Comparison of ENCODE assay signal across 32 cellular contexts in genomic region chr17:47272491-47272890, GRCh38. TPM values are rescaled to one million over a fixed set of nuclear protein-coding genes. Genes with fewer than 3 reads are reported as not detected.
"Had no signal": no experiment of that assay in that cellular context is flagged by ENCODE, and none has a peak within 500 bp of the region (broad histone marks: within the 10 kb centered on the region; RNA-seq: fewer than 3 reads in every experiment).

No MANE protein-coding gene starts in this region.

- H3K36me3 Mint-ChIP-seq: activated naive CD8-positive, alpha-beta T cell treated with anti-CD3 and anti-CD28 coated beads for 36 hours had no signal

- H3K36me3 ChIP-seq: breast epithelium, SJCRH30, WERI-Rb-1 had no signal

- H3K4me3 Mint-ChIP-seq: activated CD4-positive, alpha-beta T cell treated with anti-CD3 and anti-CD28 coated beads, Interleukin-2, amount 10 ng/mL, durations not matched to agents 24 days and 14 days; activated CD8-positive, alpha-beta T cell treated with anti-CD3 and anti-CD28 coated beads, Interleukin-2, amount 10 ng/mL, durations not matched to agents 7 days and 5 days; activated naive CD4-positive, alpha-beta T cell treated with anti-CD3 and anti-CD28 coated beads for 36 hours; activated naive CD8-positive, alpha-beta T cell treated with anti-CD3 and anti-CD28 coated beads for 36 hours; activated T-cell treated with anti-CD3 and anti-CD28 coated beads, Interleukin-2, amount 50 U/mL, for 4 hours; activated T-helper 1 cell treated with anti-CD3 and anti-CD28 coated beads, Interleukin-12 subunit alpha, Interleukin-12 subunit beta, Interleukin-2, Interleukin-4 antibody, amounts not matched to agents 30 ng/mL and 10 ng/mL and 1 ng/mL, durations not matched to agents 14 hours and 24 hours and 36 hours had no signal

- H3K27ac Mint-ChIP-seq: activated CD4-positive, alpha-beta T cell treated with anti-CD3 and anti-CD28 coated beads, Interleukin-2, amount 10 ng/mL, durations not matched to agents 24 days and 14 days; activated CD8-positive, alpha-beta T cell treated with anti-CD3 and anti-CD28 coated beads, Interleukin-2, amount 10 ng/mL, durations not matched to agents 7 days and 5 days; activated naive CD4-positive, alpha-beta T cell treated with anti-CD3 and anti-CD28 coated beads for 36 hours; activated naive CD8-positive, alpha-beta T cell treated with anti-CD3 and anti-CD28 coated beads for 36 hours; activated T-helper 1 cell treated with anti-CD3 and anti-CD28 coated beads, Interleukin-12 subunit alpha, Interleukin-12 subunit beta, Interleukin-2, Interleukin-4 antibody, amounts not matched to agents 30 ng/mL and 10 ng/mL and 1 ng/mL, durations not matched to agents 14 hours and 24 hours and 36 hours had no signal

- H3K27ac ChIP-seq: body of pancreas, breast epithelium, SJCRH30, SK-N-MC, WERI-Rb-1 had no signal

- DNase-seq: activated CD4-positive, alpha-beta T cell treated with anti-CD3 and anti-CD28 coated beads, Interleukin-2, amount 10 ng/mL, durations not matched to agents 24 days and 14 days; activated CD4-positive, alpha-beta T cell treated with anti-CD3 and anti-CD28 coated beads, Interleukin-2, amount 50 U/mL, for 48 hours; activated CD4-positive, CD25-positive, alpha-beta regulatory T cell; activated CD8-positive, alpha-beta T cell treated with anti-CD3 and anti-CD28 coated beads, Interleukin-2, amount 10 ng/mL, durations not matched to agents 7 days and 5 days; activated gamma-delta T cell treated with Interleukin-2 at 50 U/mL for 16 hours; activated naive CD4-positive, alpha-beta T cell treated with anti-CD3 and anti-CD28 coated beads for 36 hours; activated naive CD8-positive, alpha-beta T cell treated with anti-CD3 and anti-CD28 coated beads for 36 hours; activated T-cell treated with anti-CD3 and anti-CD28 coated beads for 4 hours; activated T-cell treated with anti-CD3 and anti-CD28 coated beads, Interleukin-2, amount 50 U/mL, for 4 hours; amniotic stem cell; aorta; body of pancreas; Kasumi-1; KG1; MG63; NCI-H1048; NCI-H1105 treated with DMSO at 0.1 percent for 48 hours; NCI-H1436; NCI-H1694; NCI-H1930; NCI-H2081 treated with DMSO at 0.1 percent for 48 hours; NCI-H226; NCI-H524 treated with DMSO at 0.1 percent for 48 hours; SHP77; SJCRH30; T1000; WERI-Rb-1 had no signal

- H3K4me1 Mint-ChIP-seq: activated CD4-positive, alpha-beta T cell treated with anti-CD3 and anti-CD28 coated beads, Interleukin-2, amount 10 ng/mL, durations not matched to agents 24 days and 14 days; activated naive CD8-positive, alpha-beta T cell treated with anti-CD3 and anti-CD28 coated beads for 36 hours had no signal

- H3K4me3 ChIP-seq: body of pancreas, breast epithelium, MG63, SJCRH30, SK-N-MC had no signal

- ATAC-seq: activated CD8-positive, alpha-beta T cell treated with anti-CD3 and anti-CD28 coated beads, Interleukin-2, amount 10 ng/mL, durations not matched to agents 7 days and 5 days; activated T-cell treated with anti-CD3 and anti-CD28 coated beads, Interleukin-2, amount 50 U/mL, for 4 hours; body of pancreas; Panc1 had no signal

- H3K9me3 ChIP-seq: body of pancreas, breast epithelium, SJCRH30 had no signal

- H3K27me3 ChIP-seq: body of pancreas, breast epithelium, MG63, SJCRH30 had no signal

RNA-seq across cellular contexts. Expression of gene ITGB3, which starts 18.9 kb away (rescaled TPM):
- total RNA-seq: activated CD4-positive, alpha-beta T cell treated with anti-CD3 and anti-CD28 coated beads, Interleukin-2, amount 10 ng/mL, durations not matched to agents 24 days and 14 days; activated naive CD4-positive, alpha-beta T cell treated with anti-CD3 and anti-CD28 coated beads for 36 hours; activated T-helper 1 cell treated with anti-CD3 and anti-CD28 coated beads, Interleukin-12 subunit alpha, Interleukin-12 subunit beta, Interleukin-2, Interleukin-4 antibody, amounts not matched to agents 30 ng/mL and 10 ng/mL and 1 ng/mL, durations not matched to agents 14 hours and 24 hours and 36 hours; NCI-H460 had no signal
